In the genomic region with DNA sequence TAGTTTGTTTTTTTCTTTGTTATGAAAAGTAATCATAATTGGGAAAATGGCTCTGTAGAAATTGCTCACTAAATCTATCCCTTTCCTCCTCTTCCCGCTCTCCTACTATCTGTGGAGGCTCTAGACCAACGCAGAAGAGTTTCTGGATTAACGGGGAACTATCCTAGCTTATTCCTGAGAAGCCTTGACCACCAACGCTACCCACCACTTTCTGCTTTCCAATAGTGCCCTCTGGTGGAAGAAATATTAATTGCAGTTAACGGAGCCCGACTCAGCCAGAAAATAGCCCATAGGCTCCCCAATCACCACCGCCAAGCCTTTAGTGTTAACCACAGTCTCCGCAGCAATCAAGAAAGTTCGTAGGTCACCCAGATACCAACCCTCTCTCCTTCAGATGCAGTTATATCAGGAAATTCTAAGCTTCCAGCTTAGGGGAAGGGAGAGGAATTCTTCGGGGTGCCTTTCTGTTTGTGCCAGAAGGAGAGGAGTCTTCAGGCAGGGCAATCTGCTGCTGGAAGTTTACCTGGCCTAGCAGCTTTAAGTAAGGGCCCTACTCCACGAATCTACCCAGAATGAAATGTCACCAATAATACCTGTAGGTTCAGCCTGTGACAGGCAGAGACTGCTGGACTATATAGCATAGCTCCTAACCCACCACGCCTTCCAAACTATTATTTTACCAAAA, we compare ENCODE assay signal across 9 cellular contexts. TPM values are rescaled to one million over a fixed set of nuclear protein-coding genes. Genes with fewer than 3 reads are reported as not detected.
A peak's percentile ranks its signal among the peaks of the same experiment; 100 is the strongest.
DNase-seq lines count a peak whose midpoint lies in the region; ATAC-seq and TF ChIP-seq lines count a peak whose summit lies in the region.
"Had no signal": no experiment of that assay in that cellular context is flagged by ENCODE, and none has a peak within 500 bp of the region (broad histone marks: within the 10 kb centered on the region; RNA-seq: fewer than 3 reads in every experiment).

No MANE protein-coding gene starts in this region.

- H3K4me1 Mint-ChIP-seq in activated naive CD8-positive, alpha-beta T cell treated with anti-CD3 and anti-CD28 coated beads, Interleukin-2, amount 10 ng/mL, durations not matched to agents 7 days and 5 days: peaks cover 6% of the 10 kb centered on the region

- peak; percentile 52 for ATAC-seq in activated naive CD8-positive, alpha-beta T cell treated with anti-CD3 and anti-CD28 coated beads, Interleukin-2, amount 10 ng/mL, durations not matched to agents 7 days and 5 days (ENCODE audit: low read depth)
- ATAC-seq in Right ventricle myocardium superior (ENCODE audit: poor library complexity): peak; percentile 71
- ATAC-seq in HG03432 (IDR thresholded peaks at IDR 0.05; ENCODE audit: unreplicated experiment): no peak
- ATAC-seq in GM19452 (IDR thresholded peaks at IDR 0.05; ENCODE audit: unreplicated experiment): no peak

- no peaks in the 10 kb centered on the region for H3K79me2 ChIP-seq in KMS-11 (ENCODE audit: insufficient read depth, low read depth)

- peak overlapping the region; percentile 22; the same call in 1 of the 2 replicates for H3K4me2 ChIP-seq in KMS-11

- peaks cover 30% of the 10 kb centered on the region for H3K27me3 Mint-ChIP-seq in activated naive CD8-positive, alpha-beta T cell treated with anti-CD3 and anti-CD28 coated beads, Interleukin-2, amount 10 ng/mL, durations not matched to agents 7 days and 5 days

- H3K36me3 Mint-ChIP-seq in activated naive CD8-positive, alpha-beta T cell treated with anti-CD3 and anti-CD28 coated beads, Interleukin-2, amount 10 ng/mL, durations not matched to agents 7 days and 5 days: no peaks in the 10 kb centered on the region
- H3K36me3 Mint-ChIP-seq: activated naive CD4-positive, alpha-beta T cell treated with anti-CD3 and anti-CD28 coated beads, Interleukin-2, amount 50 U/mL, for 24 hours had no signal

- CTCF ChIA-PET in RWPE1 (lab: Yijun Ruan, JAX): interaction anchor here (0.6 to 2.2 kb wide), 16 partner anchors 9 to 1722 kb away, joined by 3 to 12 read pairs (median 4); no protein-coding TSS in a partner anchor

- H3K4me3 ChIP-seq in KMS-11 (IDR thresholded peaks at IDR 0.05; ENCODE audit: insufficient read depth, low read depth, low read length) (no peak overlapping the region), prostate gland (no peak overlapping the region)

- H3K27me3 ChIP-seq in KMS-11 (ENCODE audit: insufficient read depth, low read depth): no peaks in the 10 kb centered on the region; the same call in 1 of the 2 replicates
- H3K27me3 ChIP-seq in prostate gland (replicated peaks; ENCODE audit: insufficient read depth): no peaks in the 10 kb centered on the region

- H3K27ac Mint-ChIP-seq in activated naive CD8-positive, alpha-beta T cell treated with anti-CD3 and anti-CD28 coated beads, Interleukin-2, amount 10 ng/mL, durations not matched to agents 7 days and 5 days: no peak overlapping the region
- H3K27ac Mint-ChIP-seq: activated naive CD4-positive, alpha-beta T cell treated with anti-CD3 and anti-CD28 coated beads, Interleukin-2, amount 50 U/mL, for 24 hours had no signal

- intact Hi-C loops in Right ventricle myocardium superior (cut with DNase I) (no loop called here), prostate gland (cut with DNase I) (loop anchor here (10.0 kb wide), 1 partner anchor 289 kb away; no protein-coding TSS in a partner anchor)

- H3K36me3 ChIP-seq in KMS-11 (ENCODE audit: insufficient read depth) (no peaks in the 10 kb centered on the region), prostate gland (no peaks in the 10 kb centered on the region)

- peak overlapping the region; percentile 48 for H2AFZ ChIP-seq in KMS-11 (ENCODE audit: low read depth)

- H4K20me1 ChIP-seq in KMS-11 (ENCODE audit: insufficient read depth): no peaks in the 10 kb centered on the region

- TF ChIP-seq POLR2A in prostate gland (IDR thresholded peaks at IDR 0.05): no peak

- H3K27ac ChIP-seq in KMS-11 (no peak overlapping the region), RWPE1 (no peak overlapping the region), prostate gland (no peak overlapping the region)

- DNase-seq in DMS79 treated with DMSO at 0.1 percent for 48 hours (lab: John Stamatoyannopoulos, UW): peak; percentile 46
- peak; percentile 82 for DNase-seq in RWPE1 (ENCODE audit: low spot score)
- DNase-seq in activated naive CD8-positive, alpha-beta T cell treated with anti-CD3 and anti-CD28 coated beads, Interleukin-2, amount 10 ng/mL, durations not matched to agents 7 days and 5 days: no peak
- no peak for DNase-seq in Right ventricle myocardium superior
- DNase-seq in prostate gland (ENCODE audit: low spot score): peak; percentile 15

- H3K9me3 ChIP-seq in prostate gland: no peaks in the 10 kb centered on the region

- no peaks in the 10 kb centered on the region for H3K9me3 Mint-ChIP-seq in activated naive CD8-positive, alpha-beta T cell treated with anti-CD3 and anti-CD28 coated beads, Interleukin-2, amount 10 ng/mL, durations not matched to agents 7 days and 5 days
- H3K9me3 Mint-ChIP-seq: activated naive CD4-positive, alpha-beta T cell treated with anti-CD3 and anti-CD28 coated beads, Interleukin-2, amount 50 U/mL, for 24 hours had no signal

- TF ChIP-seq CTCF in KMS-11 (conservative IDR thresholded peaks at IDR 0.05; ENCODE audit: low read depth, low read length) (peak; percentile 97), RWPE1 (conservative IDR thresholded peaks at IDR 0.05; ENCODE audit: low read depth) (peak; percentile 81), prostate gland (IDR thresholded peaks at IDR 0.05) (peak; percentile 41 to 75 (median 63))

- no peak overlapping the region for H3K4me3 Mint-ChIP-seq in activated naive CD8-positive, alpha-beta T cell treated with anti-CD3 and anti-CD28 coated beads, Interleukin-2, amount 10 ng/mL, durations not matched to agents 7 days and 5 days
- H3K4me3 Mint-ChIP-seq: activated naive CD4-positive, alpha-beta T cell treated with anti-CD3 and anti-CD28 coated beads, Interleukin-2, amount 50 U/mL, for 24 hours had no signal

- POLR2A ChIA-PET in RWPE1 (lab: Yijun Ruan, JAX; ENCODE audit: low non-redundant PET): no interaction called here
- POLR2A ChIA-PET in activated naive CD8-positive, alpha-beta T cell treated with anti-CD3 and anti-CD28 coated beads, Interleukin-2, amount 10 ng/mL, durations not matched to agents 7 days and 5 days (lab: Charles Lee): interaction anchor here (1.0 kb wide), 1 partner anchor 16 kb away, joined by 3 read pairs; no protein-coding TSS in a partner anchor

- 20% methylated on average over 12 of the region's 12 CpGs for WGBS in prostate gland

- H3K9ac ChIP-seq in KMS-11: no peak overlapping the region

- H3K4me1 ChIP-seq in KMS-11 (ENCODE audit: low read depth, poor library complexity, severe bottlenecking) (peaks cover 11% of the 10 kb centered on the region), prostate gland (replicated peaks) (no peaks in the 10 kb centered on the region)

RNA-seq across cellular contexts. Expression of a gene that starts 23.0 kb away (rescaled TPM):
- total RNA-seq in activated naive CD8-positive, alpha-beta T cell treated with anti-CD3 and anti-CD28 coated beads, Interleukin-2, amount 10 ng/mL, durations not matched to agents 7 days and 5 days: 10 to 100 TPM; 26.4 to 27.1 TPM
- total RNA-seq in Right ventricle myocardium superior: 17.2 TPM
- 10 to 100 TPM; 21.1 TPM for total RNA-seq in prostate gland

Comparison
In these comparisons a context has a peak if more than half of its experiments do, and no peak if none do; other contexts are left out.
1. DNase-seq: peak in DMS79 treated with DMSO at 0.1 percent for 48 hours (single experiment), RWPE1 (single experiment) and prostate gland (single experiment); none in activated naive CD8-positive, alpha-beta T cell treated with anti-CD3 and anti-CD28 coated beads, Interleukin-2, amount 10 ng/mL, durations not matched to agents 7 days and 5 days (single experiment) and Right ventricle myocardium superior (single experiment).
2. ATAC-seq: peak in activated naive CD8-positive, alpha-beta T cell treated with anti-CD3 and anti-CD28 coated beads, Interleukin-2, amount 10 ng/mL, durations not matched to agents 7 days and 5 days (single experiment) and Right ventricle myocardium superior (single experiment); none in HG03432 (single experiment) and GM19452 (single experiment).
3. Peak in every context shown above with its lines, with median percentiles within 50 percentile points of each other: CTCF ChIP-seq.